Comparison of ENCODE assay signal across 1 cellular context in the genomic region with DNA sequence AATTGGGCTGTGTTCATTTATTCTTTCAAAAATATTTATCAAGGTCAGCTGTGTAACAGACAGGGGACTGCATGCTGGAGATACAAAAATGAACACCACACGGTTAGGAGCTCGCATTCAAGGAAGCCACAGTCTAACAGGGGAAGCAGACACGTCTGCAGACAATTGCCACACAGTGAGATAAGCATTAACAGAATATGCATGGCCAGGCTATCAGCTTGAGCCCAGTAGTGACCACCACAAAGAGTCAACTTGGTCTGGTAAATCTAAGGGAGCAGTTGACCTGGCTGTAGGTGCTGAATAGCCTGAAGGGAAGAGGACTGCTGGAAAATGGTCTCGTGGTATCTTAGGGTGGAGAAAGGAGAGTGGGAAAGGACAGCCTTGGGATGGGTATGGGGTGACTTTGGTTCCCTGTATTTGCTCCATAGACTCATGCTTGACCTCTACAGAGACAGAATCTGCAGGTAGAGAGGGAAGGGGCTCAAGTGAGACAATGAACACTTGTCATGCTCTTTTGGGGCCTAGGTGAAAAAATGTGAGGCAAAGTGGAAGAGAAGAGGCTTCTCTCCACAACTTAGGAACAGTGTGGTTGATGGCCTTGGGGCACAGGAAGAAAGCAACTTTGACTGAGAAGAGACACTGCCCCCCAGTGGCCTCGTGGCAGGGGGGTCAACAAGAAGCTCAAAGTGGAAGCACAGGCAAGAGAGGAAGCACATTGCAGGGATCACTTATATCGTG.
TF ChIP-seq lines count a peak whose summit lies in the region.

No MANE protein-coding gene starts in this region.

TF ChIP-seq in K562, 482 proteins besides CTCF, POLR2A, EP300 and RAD21 (continued from another document and continues in another):
- TF ChIP-seq ARID2 (IDR thresholded peaks at IDR 0.05): 0 out of 2 replicates have a peak, but pooled peaks have one; percentile 54
- TF ChIP-seq ZNF311 (CRISPR knock-in tag; IDR thresholded peaks at IDR 0.05): peak; percentile 36; the same call in 1 of the 2 replicates
- TF ChIP-seq FOXA3 (CRISPR knock-in tag; conservative IDR thresholded peaks at IDR 0.05 in 1 of 2, IDR thresholded peaks at IDR 0.05 in 1 of 2): peak; percentile 7 to 48; a peak in 1 of 4 replicates
- no peak for TF ChIP-seq DIDO1 (tag; IDR thresholded peaks at IDR 0.05; ENCODE audit: low read depth)
- TF ChIP-seq, protein P1, sequence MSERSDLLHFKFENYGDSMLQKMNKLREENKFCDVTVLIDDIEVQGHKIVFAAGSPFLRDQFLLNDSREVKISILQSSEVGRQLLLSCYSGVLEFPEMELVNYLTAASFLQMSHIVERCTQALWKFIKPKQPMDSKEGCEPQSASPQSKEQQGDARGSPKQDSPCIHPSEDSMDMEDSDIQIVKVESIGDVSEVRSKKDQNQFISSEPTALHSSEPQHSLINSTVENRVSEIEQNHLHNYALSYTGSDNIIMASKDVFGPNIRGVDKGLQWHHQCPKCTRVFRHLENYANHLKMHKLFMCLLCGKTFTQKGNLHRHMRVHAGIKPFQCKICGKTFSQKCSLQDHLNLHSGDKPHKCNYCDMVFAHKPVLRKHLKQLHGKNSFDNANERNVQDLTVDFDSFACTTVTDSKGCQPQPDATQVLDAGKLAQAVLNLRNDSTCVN (CRISPR knock-in tag; IDR thresholded peaks at IDR 0.05): no peak
- TF ChIP-seq DEAF1 (CRISPR knock-in tag; IDR thresholded peaks at IDR 0.05): peak; percentile 93
- TF ChIP-seq, protein P2, sequence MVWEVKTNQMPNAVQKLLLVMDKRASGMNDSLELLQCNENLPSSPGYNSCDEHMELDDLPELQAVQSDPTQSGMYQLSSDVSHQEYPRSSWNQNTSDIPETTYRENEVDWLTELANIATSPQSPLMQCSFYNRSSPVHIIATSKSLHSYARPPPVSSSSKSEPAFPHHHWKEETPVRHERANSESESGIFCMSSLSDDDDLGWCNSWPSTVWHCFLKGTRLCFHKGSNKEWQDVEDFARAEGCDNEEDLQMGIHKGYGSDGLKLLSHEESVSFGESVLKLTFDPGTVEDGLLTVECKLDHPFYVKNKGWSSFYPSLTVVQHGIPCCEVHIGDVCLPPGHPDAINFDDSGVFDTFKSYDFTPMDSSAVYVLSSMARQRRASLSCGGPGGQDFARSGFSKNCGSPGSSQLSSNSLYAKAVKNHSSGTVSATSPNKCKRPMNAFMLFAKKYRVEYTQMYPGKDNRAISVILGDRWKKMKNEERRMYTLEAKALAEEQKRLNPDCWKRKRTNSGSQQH (CRISPR knock-in tag; IDR thresholded peaks at IDR 0.05): no peak
- TF ChIP-seq SIN3B (IDR thresholded peaks at IDR 0.05; ENCODE audit: low read depth): no peak
- no peak for TF ChIP-seq ZNF23 (CRISPR knock-in tag; IDR thresholded peaks at IDR 0.05)
- no peak for TF ChIP-seq ZNF695 (CRISPR knock-in tag; IDR thresholded peaks at IDR 0.05)
- TF ChIP-seq FUS (optimal IDR thresholded peaks at IDR 0.05; ENCODE audit: low read depth, low read length): no peak
- no peak for TF ChIP-seq BACH1 (tag; IDR thresholded peaks at IDR 0.05)
- no peak for TF ChIP-seq SAFB2 (IDR thresholded peaks at IDR 0.05; ENCODE audit: borderline replicate concordance, low read depth, low read length, severe bottlenecking)
- no peak for TF ChIP-seq ZBTB8A (IDR thresholded peaks at IDR 0.05; ENCODE audit: partially characterized antibody)
- TF ChIP-seq, protein P3, sequence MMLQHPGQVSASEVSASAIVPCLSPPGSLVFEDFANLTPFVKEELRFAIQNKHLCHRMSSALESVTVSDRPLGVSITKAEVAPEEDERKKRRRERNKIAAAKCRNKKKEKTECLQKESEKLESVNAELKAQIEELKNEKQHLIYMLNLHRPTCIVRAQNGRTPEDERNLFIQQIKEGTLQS (IDR thresholded peaks at IDR 0.05): no peak
- TF ChIP-seq, protein P3 (CRISPR knock-in tag; conservative IDR thresholded peaks at IDR 0.05): peak; percentile 52; the same call in 1 of the 2 replicates
- peak; percentile 87 for TF ChIP-seq CBFA2T3 (IDR thresholded peaks at IDR 0.05)
- 0 out of 2 replicates have a peak, but pooled peaks have one; percentile 43 for TF ChIP-seq ELF1 (tag; IDR thresholded peaks at IDR 0.05)
- no peak for TF ChIP-seq E2F1 (CRISPR knock-in tag; IDR thresholded peaks at IDR 0.05)
- 0 out of 2 replicates have a peak, but pooled peaks have one; percentile 18 for TF ChIP-seq NFIC (IDR thresholded peaks at IDR 0.05)
- 0 out of 2 replicates have a peak, but pooled peaks have one; percentile 46 for TF ChIP-seq HLTF (IDR thresholded peaks at IDR 0.05)
- no peak for TF ChIP-seq JUN (IDR thresholded peaks at IDR 0.05; ENCODE audit: borderline replicate concordance, low read depth, low read length)
- TF ChIP-seq JUN (CRISPR knock-in tag; IDR thresholded peaks at IDR 0.05; ENCODE audit: borderline replicate concordance): no peak
- TF ChIP-seq MBD2 (IDR thresholded peaks at IDR 0.05; ENCODE audit: borderline replicate concordance, low read depth): no peak
- TF ChIP-seq KDM2B (CRISPR knock-in tag; IDR thresholded peaks at IDR 0.05): no peak
- no peak for TF ChIP-seq BRF1 (IDR thresholded peaks at IDR 0.05; ENCODE audit: borderline replicate concordance, extremely low read depth, insufficient read length)
- peak; percentile 30 to 61; a peak in 2 of 4 replicates for TF ChIP-seq TRIM24 (IDR thresholded peaks at IDR 0.05)
- no peak for TF ChIP-seq ZNF41 (CRISPR knock-in tag; conservative IDR thresholded peaks at IDR 0.05)
- TF ChIP-seq MAX (CRISPR knock-in tag; IDR thresholded peaks at IDR 0.05): no peak
- TF ChIP-seq ZBTB17 (CRISPR knock-in tag; IDR thresholded peaks at IDR 0.05): 0 out of 2 replicates have a peak, but pooled peaks have one; percentile 23
- TF ChIP-seq ZNF3 (CRISPR knock-in tag; IDR thresholded peaks at IDR 0.05): no peak
- TF ChIP-seq GTF3C2 (IDR thresholded peaks at IDR 0.05; ENCODE audit: borderline replicate concordance, extremely low read depth, insufficient read length): no peak
- TF ChIP-seq, protein P4, sequence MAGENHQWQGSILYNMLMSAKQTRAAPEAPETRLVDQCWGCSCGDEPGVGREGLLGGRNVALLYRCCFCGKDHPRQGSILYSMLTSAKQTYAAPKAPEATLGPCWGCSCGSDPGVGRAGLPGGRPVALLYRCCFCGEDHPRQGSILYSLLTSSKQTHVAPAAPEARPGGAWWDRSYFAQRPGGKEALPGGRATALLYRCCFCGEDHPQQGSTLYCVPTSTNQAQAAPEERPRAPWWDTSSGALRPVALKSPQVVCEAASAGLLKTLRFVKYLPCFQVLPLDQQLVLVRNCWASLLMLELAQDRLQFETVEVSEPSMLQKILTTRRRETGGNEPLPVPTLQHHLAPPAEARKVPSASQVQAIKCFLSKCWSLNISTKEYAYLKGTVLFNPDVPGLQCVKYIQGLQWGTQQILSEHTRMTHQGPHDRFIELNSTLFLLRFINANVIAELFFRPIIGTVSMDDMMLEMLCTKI (IDR thresholded peaks at IDR 0.05; ENCODE audit: partially characterized antibody): no peak
- 0 out of 2 replicates have a peak, but pooled peaks have one; percentile 26 for TF ChIP-seq ZNF175 (CRISPR knock-in tag; IDR thresholded peaks at IDR 0.05; ENCODE audit: low read depth)
- no peak for TF ChIP-seq RNF2 (IDR thresholded peaks at IDR 0.05)
- no peak for TF ChIP-seq CBX5 (IDR thresholded peaks at IDR 0.05; ENCODE audit: borderline replicate concordance, low read depth)
- TF ChIP-seq, protein P5, sequence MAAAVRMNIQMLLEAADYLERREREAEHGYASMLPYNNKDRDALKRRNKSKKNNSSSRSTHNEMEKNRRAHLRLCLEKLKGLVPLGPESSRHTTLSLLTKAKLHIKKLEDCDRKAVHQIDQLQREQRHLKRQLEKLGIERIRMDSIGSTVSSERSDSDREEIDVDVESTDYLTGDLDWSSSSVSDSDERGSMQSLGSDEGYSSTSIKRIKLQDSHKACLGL (CRISPR knock-in tag; IDR thresholded peaks at IDR 0.05; ENCODE audit: borderline replicate concordance, poor library complexity, severe bottlenecking): no peak
- no peak for TF ChIP-seq MEIS2 (IDR thresholded peaks at IDR 0.05; ENCODE audit: partially characterized antibody)
- peak; percentile 35; the same call in 1 of the 2 replicates for TF ChIP-seq MTA3 (IDR thresholded peaks at IDR 0.05; ENCODE audit: borderline replicate concordance)
- no peak for TF ChIP-seq MTF1 (CRISPR knock-in tag; IDR thresholded peaks at IDR 0.05; ENCODE audit: borderline replicate concordance)
- peak; percentile 88 for TF ChIP-seq GATA2 (CRISPR knock-in tag; IDR thresholded peaks at IDR 0.05)
- TF ChIP-seq ESRRB (CRISPR knock-in tag; IDR thresholded peaks at IDR 0.05; ENCODE audit: borderline replicate concordance): no peak
- TF ChIP-seq JUNB (CRISPR knock-in tag; conservative IDR thresholded peaks at IDR 0.05): no peak
- TF ChIP-seq CBX3 (IDR thresholded peaks at IDR 0.05; ENCODE audit: borderline replicate concordance in 1 of 2, low read length in 2 of 2): no peak
- TF ChIP-seq MNT (conservative IDR thresholded peaks at IDR 0.05): no peak
- no peak for TF ChIP-seq ZNF395 (CRISPR knock-in tag; IDR thresholded peaks at IDR 0.05)
- TF ChIP-seq ZNF253 (CRISPR knock-in tag; conservative IDR thresholded peaks at IDR 0.05): no peak
- TF ChIP-seq CREM (IDR thresholded peaks at IDR 0.05; ENCODE audit: low read depth): peak; percentile 43; the same call in 1 of the 2 replicates
- TF ChIP-seq XRCC5 (IDR thresholded peaks at IDR 0.05; ENCODE audit: low read depth, low read length): no peak
- TF ChIP-seq SMAD2 (IDR thresholded peaks at IDR 0.05; ENCODE audit: low read depth, low read length): no peak
- no peak for TF ChIP-seq SMAD1 (IDR thresholded peaks at IDR 0.05; ENCODE audit: low read depth, low read length, partially characterized antibody)
- TF ChIP-seq KLF1 (tag; IDR thresholded peaks at IDR 0.05): peak; percentile 20; the same call in 1 of the 2 replicates
- no peak for TF ChIP-seq CAMTA2 (CRISPR knock-in tag; conservative IDR thresholded peaks at IDR 0.05)
